9 cellular contexts compared by ENCODE assay signal in genomic region chr10:116974442-116975005, GRCh38. TPM values are rescaled to one million over a fixed set of nuclear protein-coding genes. Genes with fewer than 3 reads are reported as not detected.
A peak's percentile ranks its signal among the peaks of the same experiment; 100 is the strongest.
DNase-seq lines count a peak whose midpoint lies in the region; ATAC-seq and TF ChIP-seq lines count a peak whose summit lies in the region.
"Had no signal": no experiment of that assay in that cellular context is flagged by ENCODE, and none has a peak within 500 bp of the region (broad histone marks: within the 10 kb centered on the region; RNA-seq: fewer than 3 reads in every experiment).

No MANE protein-coding gene starts in this region.

- H3K27me3 ChIP-seq in HCT116 (ENCODE audit: insufficient read depth, low read length) (no peaks in the 10 kb centered on the region), dorsolateral prefrontal cortex (no peaks in the 10 kb centered on the region)

- ATAC-seq in HCT116 = no peak
- no peak for ATAC-seq in HG02798 (IDR thresholded peaks at IDR 0.05; ENCODE audit: poor library complexity, unreplicated experiment)
- ATAC-seq: GM12878 had no signal

- peaks cover 2 to 12% of the 10 kb centered on the region in 2 experiments; a peak in 1 of 4 replicates for H3K36me3 ChIP-seq in HCT116 (ENCODE audit: control insufficient read depth in 1 of 2, insufficient read depth in 2 of 2, low read length in 2 of 2)

- H4K20me1 ChIP-seq in HCT116 (ENCODE audit: insufficient read depth) = no peaks in the 10 kb centered on the region; the same call in 1 of the 2 replicates

- H3K27ac ChIP-seq in HCT116 (ENCODE audit: low read depth, low read length) (no peak overlapping the region), dorsolateral prefrontal cortex (peak overlapping the region in 58 of 59 donors; percentile 86 to 99 (median 96))

- no TSS peak for BruUV-seq in HCT116 (replicated peaks; lab: Mats Ljungman, UMichigan)

- H3K9me3 ChIP-seq in HCT116 (ENCODE audit: control insufficient read depth in 1 of 2, insufficient read depth in 1 of 2, low read depth in 1 of 2, low read length in 2 of 2) = no peaks in the 10 kb centered on the region

- no peaks in the 10 kb centered on the region for H3K9me2 ChIP-seq in HCT116 (ENCODE audit: insufficient read depth)

- DNase-seq in HCT116 (ENCODE audit: low read depth, low spot score) = peak; percentile 7
- DNase-seq in NCI-H460 (ENCODE audit: extremely low read depth, low read depth) = peak; percentile 9
- DNase-seq in dorsolateral prefrontal cortex = no peak
- peak; percentile 75 for DNase-seq in renal cortical epithelial cell (ENCODE audit: low read depth)
- no peak for DNase-seq in T-helper 9 cell
- DNase-seq in stimulated activated CD4-positive, alpha-beta T cell treated with anti-CD3 and anti-CD28 coated beads, Interleukin-1b, Interleukin-23, amount 100 ng/mL, for 48 hours = no peak
- DNase-seq: stimulated activated CD4-positive, alpha-beta T cell treated with anti-CD3 and anti-CD28 coated beads, Interleukin-4, amount 100 ng/mL, for 24 hours had no signal

- peaks cover 0 to 9% of the 10 kb centered on the region in 2 experiments; a peak in 2 of 4 replicates for H3K4me1 ChIP-seq in HCT116 (ENCODE audit: control insufficient read depth in 1 of 2, insufficient read depth in 2 of 2, low read length in 2 of 2)

- intact Hi-C loops in HCT116 (cut with micrococcal nuclease) = no loop called here
- intact Hi-C loops in dorsolateral prefrontal cortex (cut with DNase I) = loop anchor here in 1 of 2 donors (10.0 kb wide), 1 partner anchor 120 kb away; no protein-coding TSS in a partner anchor

- H3K79me2 ChIP-seq in HCT116 (ENCODE audit: insufficient read depth, low read length) = peaks cover 49% of the 10 kb centered on the region

- H3K9ac ChIP-seq in HCT116 (ENCODE audit: low read length) = no peak overlapping the region

- H3K4me2 ChIP-seq in HCT116 (ENCODE audit: low read length) = no peak overlapping the region

- no peak for TF ChIP-seq RAD21 in HCT116 (IDR thresholded peaks at IDR 0.05; ENCODE audit: low read depth)

- POLR2A ChIA-PET in HCT116 (lab: Charles Lee) = no interaction called here

- RAD21 ChIA-PET in HCT116 (lab: Charles Lee; ENCODE audit: low non-redundant PET in 1 of 2, low total read pairs in 2 of 2, uncharacterized antibody in 2 of 2, unreplicated experiment in 2 of 2) = no interaction called here

- no peak overlapping the region for H2AFZ ChIP-seq in HCT116 (ENCODE audit: low read depth, low read length, poor library complexity, severe bottlenecking)

- CTCF ChIA-PET in HCT116 (lab: Charles Lee) = no interaction called here

- no peak for TF ChIP-seq CTCF in HCT116 (IDR thresholded peaks at IDR 0.05 in 2 of 3, conservative IDR thresholded peaks at IDR 0.05 in 1 of 3; ENCODE audit: borderline replicate concordance in 1 of 3, insufficient read depth in 1 of 3, low read depth in 2 of 3, low read length in 2 of 3)
- no peak for TF ChIP-seq CTCF in dorsolateral prefrontal cortex (IDR thresholded peaks at IDR 0.05 in 54 of 56, conservative IDR thresholded peaks at IDR 0.05 in 2 of 56; ENCODE audit: low read depth in 1 of 56, partially characterized antibody in 56 of 56)

- H3K4me3 ChIP-seq in HCT116 (replicated peaks in 1 of 2; ENCODE audit: low read depth in 1 of 2, low read length in 2 of 2) = no peak overlapping the region
- H3K4me3 ChIP-seq in dorsolateral prefrontal cortex = peak overlapping the region in 4 of 59 donors; percentile 5 to 23 (median 12)
- H3K4me3 ChIP-seq: GM12878 had no signal

- TF ChIP-seq POLR2A in HCT116 (IDR thresholded peaks at IDR 0.05; ENCODE audit: borderline replicate concordance, extremely low read depth, insufficient read depth, insufficient read length) = no peak

TF ChIP-seq in HCT116, 20 proteins besides CTCF, POLR2A, EP300 and RAD21:
- 0 out of 2 replicates have a peak, but pooled peaks have one; percentile 18 for TF ChIP-seq CEBPB (IDR thresholded peaks at IDR 0.05; ENCODE audit: low read depth)
- no peak for TF ChIP-seq REST (IDR thresholded peaks at IDR 0.05; ENCODE audit: low read depth)

RNA-seq across cellular contexts. Expression of gene SHTN1, which starts 30.5 kb away (rescaled TPM):
- 64.0 TPM for total RNA-seq in HCT116 (2021; ENCODE audit: unreplicated experiment)
- 12.2 and 17.6 TPM in 2 replicates for polyA plus RNA-seq in HCT116 (2012)
- 24.6 and 27.6 TPM in 2 replicates for total RNA-seq in NCI-H460 (2014; rRNA removed; shearing (Covaris generic))
- polyA plus RNA-seq in NCI-H460 (2014; cell fraction: nucleus; rRNA removed) = 47.1 and 67.0 TPM in 2 replicates
- total RNA-seq in dorsolateral prefrontal cortex = 100 to 1,000 TPM in 103 of 120 experiments, 10 to 100 TPM in 17; 65.1 to 426 (median 156) TPM
- 11.6 and 35.9 TPM in 2 replicates for total RNA-seq in renal cortical epithelial cell

Comparison
In these comparisons a context has a peak if more than half of its experiments do, and no peak if none do; other contexts are left out.
1. DNase-seq: peak in HCT116 (single experiment), NCI-H460 (single experiment) and renal cortical epithelial cell (single experiment); none in dorsolateral prefrontal cortex (0 of 10), T-helper 9 cell (single experiment) and stimulated activated CD4-positive, alpha-beta T cell treated with anti-CD3 and anti-CD28 coated beads, Interleukin-1b, Interleukin-23, amount 100 ng/mL, for 48 hours (single experiment).